Comparison of ENCODE assay signal across 11 cellular contexts in genomic region chr17:3049705-3050295, GRCh38. TPM values are rescaled to one million over a fixed set of nuclear protein-coding genes. Genes with fewer than 3 reads are reported as not detected.
DNase-seq lines count a peak whose midpoint lies in the region; ATAC-seq and TF ChIP-seq lines count a peak whose summit lies in the region.
"Had no signal": no experiment of that assay in that cellular context is flagged by ENCODE, and none has a peak within 500 bp of the region (broad histone marks: within the 10 kb centered on the region; RNA-seq: fewer than 3 reads in every experiment).

No MANE protein-coding gene starts in this region.

- no peak overlapping the region for H3K9ac ChIP-seq in mesendoderm (ENCODE audit: low read length)

- H3K23ac ChIP-seq in mesendoderm (ENCODE audit: low read length), result no peak overlapping the region

- H3K9me3 Mint-ChIP-seq in HFFc6 (peaks cover under 1% of the 10 kb centered on the region; the same call in 1 of the 2 replicates), brain (peaks cover 0 to 11% (median 3%) of the 10 kb centered on the region in 5 experiments)
- H3K9me3 Mint-ChIP-seq: T-helper 1 cell treated with Interleukin-12 subunit alpha and Interleukin-12 subunit beta and Interleukin-4 antibody, amounts not matched to agents 30 μg/mL and 1 μg/mL, for 36 hours had no signal

- no peak overlapping the region for H2AK5ac ChIP-seq in mesendoderm (ENCODE audit: low read length)

- ATAC-seq in GM19467 (IDR thresholded peaks at IDR 0.05; ENCODE audit: unreplicated experiment), result no peak

- H4K8ac ChIP-seq in mesendoderm (ENCODE audit: low read depth, low read length), result no peak overlapping the region

- H2BK5ac ChIP-seq in mesendoderm (ENCODE audit: low read length), result no peak overlapping the region

- H3K18ac ChIP-seq in mesendoderm (ENCODE audit: low read length), result no peak overlapping the region

- WGBS in mesendoderm (ENCODE audit: extremely low coverage, insufficient coverage, low lambda C conversion rate), result no CpG with 5 or more reads among the region's 8 CpGs
- 80% methylated on average over 8 of the region's 8 CpGs for WGBS in prostate gland

- H3K79me1 ChIP-seq in mesendoderm (ENCODE audit: low read length), result no peaks in the 10 kb centered on the region

- no peaks in the 10 kb centered on the region for H3K27me3 ChIP-seq in ACC112 (ENCODE audit: insufficient read depth, low read length)
- H3K27me3 ChIP-seq in mesendoderm (ENCODE audit: insufficient read depth, low read length, poor library complexity), result no peaks in the 10 kb centered on the region
- no peaks in the 10 kb centered on the region for H3K27me3 ChIP-seq in prostate gland (replicated peaks; ENCODE audit: insufficient read depth)

- H3K36me3 Mint-ChIP-seq in HFFc6 (ENCODE audit: low read depth), result no peaks in the 10 kb centered on the region
- no peaks in the 10 kb centered on the region for H3K36me3 Mint-ChIP-seq in brain

- no peak overlapping the region for H2AFZ ChIP-seq in ACC112 (ENCODE audit: low read length, unreplicated experiment)

- peak overlapping the region; percentile 88 for H3K4me3 ChIP-seq in ACC112 (ENCODE audit: low read depth, low read length)
- no peak overlapping the region for H3K4me3 ChIP-seq in mesendoderm (ENCODE audit: low read length)
- H3K4me3 ChIP-seq in prostate gland, result no peak overlapping the region
- H3K4me3 ChIP-seq in foreskin fibroblast (ENCODE audit: low read depth in 1 of 2, low read length in 2 of 2), result peak overlapping the region in 1 of 2 donors; percentile 80

- H3K36me3 ChIP-seq in ACC112 (ENCODE audit: insufficient read depth, low read length), result no peaks in the 10 kb centered on the region
- H3K36me3 ChIP-seq in mesendoderm (ENCODE audit: control insufficient read depth, insufficient read depth, low read length), result no peaks in the 10 kb centered on the region
- no peaks in the 10 kb centered on the region for H3K36me3 ChIP-seq in prostate gland

- no peaks in the 10 kb centered on the region for H3K4me1 ChIP-seq in ACC112 (ENCODE audit: control insufficient read depth, insufficient read depth, low read length, unreplicated experiment)
- no peaks in the 10 kb centered on the region for H3K4me1 ChIP-seq in mesendoderm (ENCODE audit: control insufficient read depth, low read depth, low read length)
- H3K4me1 ChIP-seq in prostate gland (replicated peaks), result no peaks in the 10 kb centered on the region

- H2BK120ac ChIP-seq in mesendoderm (ENCODE audit: low read depth, low read length), result no peak overlapping the region

- no peak overlapping the region for H4K5ac ChIP-seq in mesendoderm (ENCODE audit: low read length)

- no peaks in the 10 kb centered on the region for H3K9me3 ChIP-seq in prostate gland

- no peaks in the 10 kb centered on the region for H3K27me3 Mint-ChIP-seq in HFFc6 (ENCODE audit: insufficient read depth)
- peaks cover 5% of the 10 kb centered on the region for H3K27me3 Mint-ChIP-seq in brain

- DNase-seq in HFFc6 (no peak), mesendoderm (peak; percentile 26), prostate gland (ENCODE audit: low spot score) (no peak), caudate nucleus (lab: John Stamatoyannopoulos, UW) (no peak), foreskin fibroblast (no peak)

- H3K4ac ChIP-seq in mesendoderm (ENCODE audit: low read depth, low read length), result no peak overlapping the region

- H3K27ac Mint-ChIP-seq in HFFc6, result no peak overlapping the region
- no peak overlapping the region for H3K27ac Mint-ChIP-seq in brain

- peaks cover 19% of the 10 kb centered on the region; the same call in 1 of the 2 replicates for H3K4me1 Mint-ChIP-seq in HFFc6 (ENCODE audit: low read depth)
- H3K4me1 Mint-ChIP-seq in brain, result peaks cover 20% of the 10 kb centered on the region

- intact Hi-C loops in prostate gland (cut with DNase I), result loop anchor here (10.0 kb wide), 1 partner anchor 595 kb away; no protein-coding TSS in a partner anchor

- no peaks in the 10 kb centered on the region for H3K79me2 ChIP-seq in ACC112 (ENCODE audit: control insufficient read depth, insufficient read depth, low read length, unreplicated experiment)
- no peaks in the 10 kb centered on the region for H3K79me2 ChIP-seq in mesendoderm (ENCODE audit: control insufficient read depth, insufficient read depth, low read length)

- H3K4me2 ChIP-seq in mesendoderm (ENCODE audit: low read length), result no peak overlapping the region

- TF ChIP-seq CTCF in HFFc6 (IDR thresholded peaks at IDR 0.05) (no peak), brain (conservative IDR thresholded peaks at IDR 0.05) (no peak), prostate gland (IDR thresholded peaks at IDR 0.05) (no peak), foreskin fibroblast (IDR thresholded peaks at IDR 0.05; ENCODE audit: low read depth, low read length) (no peak)

- no peak overlapping the region for H2BK15ac ChIP-seq in mesendoderm (replicated peaks; ENCODE audit: low read depth)

- no peak overlapping the region for H3K56ac ChIP-seq in mesendoderm (ENCODE audit: low read length)

- no peak for TF ChIP-seq POLR2A in prostate gland (IDR thresholded peaks at IDR 0.05)

- H3K27ac ChIP-seq in ACC112 (ENCODE audit: low read depth, low read length) (no peak overlapping the region), mesendoderm (ENCODE audit: low read depth, low read length) (no peak overlapping the region), prostate gland (no peak overlapping the region), caudate nucleus (ENCODE audit: low read depth, low read length) (no peak overlapping the region)

- peak overlapping the region; percentile 95 for H3K4me3 Mint-ChIP-seq in HFFc6
- H3K4me3 Mint-ChIP-seq in brain, result peak overlapping the region; percentile 92 to 97 (median 95)

RNA-seq across cellular contexts. Expression of gene OR1D5, which starts 13.6 kb away (rescaled TPM):
- not detected for total RNA-seq in HFFc6 (2021; fragmentation: NEBNext Ultra II Directional; extraction: Animal tissue kit (Norgen Biotek cat#: 25700))
- polyA plus RNA-seq in brain (ENCODE audit: insufficient read depth, low read depth, low replicate concordance), result not detected
- not detected for polyA plus RNA-seq in mesendoderm (2013, experiment 1 of 2)
- polyA plus RNA-seq in mesendoderm (2013, experiment 2 of 2), result not detected
- total RNA-seq in prostate gland, result not detected
- total RNA-seq: LHCN-M2, pulmonary artery endothelial cell had no signal

RNA-seq across cellular contexts. Expression of gene OR1D2, which starts 54.4 kb away (rescaled TPM):
- not detected for total RNA-seq in HFFc6 (2021; fragmentation: NEBNext Ultra II Directional; extraction: Animal tissue kit (Norgen Biotek cat#: 25700))
- not detected for polyA plus RNA-seq in brain (ENCODE audit: insufficient read depth, low read depth, low replicate concordance)
- polyA plus RNA-seq in mesendoderm (2013, experiment 1 of 2), result not detected
- not detected for polyA plus RNA-seq in mesendoderm (2013, experiment 2 of 2)
- not detected for total RNA-seq in prostate gland
- total RNA-seq: LHCN-M2, pulmonary artery endothelial cell had no signal
